In the genomic region with DNA sequence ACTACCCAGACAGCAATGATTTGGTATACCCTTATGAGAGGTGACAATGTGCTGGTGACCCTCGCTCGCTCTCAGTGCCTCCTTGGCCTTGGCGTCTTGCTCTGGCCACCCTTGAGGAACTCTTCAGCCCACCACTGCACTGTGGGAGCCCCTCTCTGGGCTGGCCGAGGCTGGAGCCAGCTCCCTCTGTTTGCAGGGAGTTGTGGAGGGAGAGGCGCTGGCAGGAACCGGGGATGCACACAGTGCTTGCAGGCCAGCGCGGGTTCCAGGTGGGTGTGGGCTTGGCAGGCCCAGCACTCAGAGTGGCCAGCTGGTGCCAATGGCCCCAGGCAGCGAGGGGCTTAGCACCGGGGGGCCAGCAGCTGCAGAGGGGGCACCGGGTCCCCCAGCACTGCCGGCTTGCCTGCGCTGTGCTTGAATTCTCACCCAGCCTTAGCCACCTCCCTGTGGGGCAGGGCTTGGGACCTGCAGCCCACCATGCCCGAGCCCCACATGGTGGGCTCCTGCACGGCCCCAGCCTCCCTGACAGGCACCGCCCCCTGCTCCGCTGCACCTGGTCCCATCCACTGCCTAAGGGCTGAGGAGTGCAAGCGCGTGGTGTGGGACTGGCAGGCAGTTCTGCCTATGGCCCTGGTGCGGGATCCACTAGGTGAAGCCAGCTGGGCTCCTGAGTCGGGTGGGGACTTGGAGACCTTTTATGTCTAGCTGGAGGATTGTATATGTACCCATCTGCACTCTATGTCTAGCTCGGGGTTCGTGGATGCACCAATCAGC, we compare ENCODE assay signal across 26 cellular contexts.
"Had no signal": no experiment of that assay in that cellular context is flagged by ENCODE, and none has a peak within 500 bp of the region (broad histone marks: within the 10 kb centered on the region; RNA-seq: fewer than 3 reads in every experiment).

No MANE protein-coding gene starts in this region.

- H3K4me3 ChIP-seq: left lung, lower lobe of right lung, neural progenitor cell, ovary, prostate gland, skin epidermis, suprapubic skin, thoracic aorta, tibial artery, vagina had no signal

- H3K4me3 Mint-ChIP-seq: natural killer cell; nephron progenitor cell; neural progenitor cell; stimulated activated naive CD8-positive, alpha-beta T cell treated with anti-CD3 and anti-CD28 coated beads, Interleukin-15, Interleukin-2, amounts not matched to agents 100 ng/mL and 50 ng/mL, for 24 hours had no signal

- DNase-seq: hippocampal formation; left colon; lower lobe of right lung; mammary epithelial cell; mesenchymal stem cell; natural killer cell; nephron progenitor cell; ovary; retina; stimulated activated CD4-positive, alpha-beta T cell treated with anti-CD3 and anti-CD28 coated beads, Interleukin-12 subunit alpha, Interleukin-12 subunit beta, amount 100 ng/mL, for 4 hours; stimulated activated CD4-positive, alpha-beta T cell treated with anti-CD3 and anti-CD28 coated beads, Interleukin-15, amount 100 ng/mL, for 24 hours; stimulated activated CD4-positive, alpha-beta T cell treated with anti-CD3 and anti-CD28 coated beads, Interleukin-2, amount 100 ng/mL, for 24 hours; stimulated activated CD4-positive, alpha-beta T cell treated with anti-CD3 and anti-CD28 coated beads, Interleukin-4, amount 100 ng/mL, for 1 hour; stimulated activated naive CD4-positive, alpha-beta T cell; tibial artery; trophoblast cell had no signal

- H3K27me3 Mint-ChIP-seq: stimulated activated naive CD8-positive, alpha-beta T cell treated with anti-CD3 and anti-CD28 coated beads, Interleukin-15, Interleukin-2, amounts not matched to agents 100 ng/mL and 50 ng/mL, for 24 hours had no signal

- H3K27ac Mint-ChIP-seq: natural killer cell; nephron progenitor cell; neural progenitor cell; stimulated activated naive CD8-positive, alpha-beta T cell treated with anti-CD3 and anti-CD28 coated beads, Interleukin-15, Interleukin-2, amounts not matched to agents 100 ng/mL and 50 ng/mL, for 24 hours had no signal

- H3K4me1 ChIP-seq: left lung, lower lobe of right lung, neural progenitor cell, prostate gland, suprapubic skin, tibial artery, vagina had no signal

- H3K36me3 ChIP-seq: left lung, lower lobe of right lung, neural progenitor cell, ovary, prostate gland, suprapubic skin, thoracic aorta, tibial artery, vagina had no signal

- H3K9me3 ChIP-seq: ovary, prostate gland, thoracic aorta, vagina had no signal

- H3K36me3 Mint-ChIP-seq: natural killer cell, neural progenitor cell had no signal

- H3K27me3 ChIP-seq: left lung, neural progenitor cell, ovary, suprapubic skin, tibial artery, vagina had no signal

- H3K4me1 Mint-ChIP-seq: natural killer cell, neural progenitor cell had no signal

- ATAC-seq: left colon, left lung, natural killer cell, right cardiac atrium, sciatic nerve had no signal

- H3K27ac ChIP-seq: left lung, lower lobe of right lung, neural progenitor cell, ovary, prostate gland, skin epidermis, suprapubic skin, thoracic aorta, tibial artery, vagina had no signal
